ENCODE assay signal across 2 cellular contexts in the genomic region with DNA sequence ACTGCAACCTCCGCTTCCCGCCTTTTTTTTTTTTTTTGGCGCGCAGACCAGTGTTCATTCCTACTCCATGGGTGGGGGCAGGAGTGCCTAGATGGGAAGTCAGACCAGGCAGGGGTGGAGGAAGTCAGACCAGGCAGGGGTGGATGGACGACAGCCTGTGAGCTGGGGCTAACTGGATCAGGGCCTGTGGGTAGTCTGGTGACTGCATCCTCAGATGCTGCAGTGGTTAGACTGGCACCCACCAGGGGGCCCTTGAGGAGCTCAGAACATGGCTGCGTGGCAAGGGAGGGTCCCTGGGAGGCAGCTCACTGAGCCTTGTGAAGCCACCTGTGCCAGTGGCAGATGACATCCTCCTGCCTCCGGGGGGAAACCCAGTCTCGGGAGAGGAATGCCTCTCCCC.
TF ChIP-seq lines count a peak whose summit lies in the region.

No MANE protein-coding gene starts in this region.

TF ChIP-seq in GM23338, 12 proteins besides CTCF, POLR2A, EP300 and RAD21:
- TF ChIP-seq JUNB (IDR thresholded peaks at IDR 0.05; ENCODE audit: unreplicated experiment) (no peak), POLR2AphosphoS5 (IDR thresholded peaks at IDR 0.05; ENCODE audit: low read depth) (no peak), EZH2 (IDR thresholded peaks at IDR 0.05; ENCODE audit: low read depth, unreplicated experiment) (no peak), ZNF114 (CRISPR knock-in tag; IDR thresholded peaks at IDR 0.05) (no peak)
- TF ChIP-seq, protein P1, sequence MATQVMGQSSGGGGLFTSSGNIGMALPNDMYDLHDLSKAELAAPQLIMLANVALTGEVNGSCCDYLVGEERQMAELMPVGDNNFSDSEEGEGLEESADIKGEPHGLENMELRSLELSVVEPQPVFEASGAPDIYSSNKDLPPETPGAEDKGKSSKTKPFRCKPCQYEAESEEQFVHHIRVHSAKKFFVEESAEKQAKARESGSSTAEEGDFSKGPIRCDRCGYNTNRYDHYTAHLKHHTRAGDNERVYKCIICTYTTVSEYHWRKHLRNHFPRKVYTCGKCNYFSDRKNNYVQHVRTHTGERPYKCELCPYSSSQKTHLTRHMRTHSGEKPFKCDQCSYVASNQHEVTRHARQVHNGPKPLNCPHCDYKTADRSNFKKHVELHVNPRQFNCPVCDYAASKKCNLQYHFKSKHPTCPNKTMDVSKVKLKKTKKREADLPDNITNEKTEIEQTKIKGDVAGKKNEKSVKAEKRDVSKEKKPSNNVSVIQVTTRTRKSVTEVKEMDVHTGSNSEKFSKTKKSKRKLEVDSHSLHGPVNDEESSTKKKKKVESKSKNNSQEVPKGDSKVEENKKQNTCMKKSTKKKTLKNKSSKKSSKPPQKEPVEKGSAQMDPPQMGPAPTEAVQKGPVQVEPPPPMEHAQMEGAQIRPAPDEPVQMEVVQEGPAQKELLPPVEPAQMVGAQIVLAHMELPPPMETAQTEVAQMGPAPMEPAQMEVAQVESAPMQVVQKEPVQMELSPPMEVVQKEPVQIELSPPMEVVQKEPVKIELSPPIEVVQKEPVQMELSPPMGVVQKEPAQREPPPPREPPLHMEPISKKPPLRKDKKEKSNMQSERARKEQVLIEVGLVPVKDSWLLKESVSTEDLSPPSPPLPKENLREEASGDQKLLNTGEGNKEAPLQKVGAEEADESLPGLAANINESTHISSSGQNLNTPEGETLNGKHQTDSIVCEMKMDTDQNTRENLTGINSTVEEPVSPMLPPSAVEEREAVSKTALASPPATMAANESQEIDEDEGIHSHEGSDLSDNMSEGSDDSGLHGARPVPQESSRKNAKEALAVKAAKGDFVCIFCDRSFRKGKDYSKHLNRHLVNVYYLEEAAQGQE (IDR thresholded peaks at IDR 0.05; ENCODE audit: unreplicated experiment): no peak

TF ChIP-seq in HepG2, 621 proteins besides CTCF, POLR2A, EP300 and RAD21:
- TF ChIP-seq CC2D1A (CRISPR knock-in tag; IDR thresholded peaks at IDR 0.05) (no peak), AGO2 (optimal IDR thresholded peaks at IDR 0.05; ENCODE audit: low read depth, low read length) (peak; percentile 32)
TF ChIP-seq in HepG2: peak in this region for 1.
